ENCODE assay signal across 2 cellular contexts in the genomic region with DNA sequence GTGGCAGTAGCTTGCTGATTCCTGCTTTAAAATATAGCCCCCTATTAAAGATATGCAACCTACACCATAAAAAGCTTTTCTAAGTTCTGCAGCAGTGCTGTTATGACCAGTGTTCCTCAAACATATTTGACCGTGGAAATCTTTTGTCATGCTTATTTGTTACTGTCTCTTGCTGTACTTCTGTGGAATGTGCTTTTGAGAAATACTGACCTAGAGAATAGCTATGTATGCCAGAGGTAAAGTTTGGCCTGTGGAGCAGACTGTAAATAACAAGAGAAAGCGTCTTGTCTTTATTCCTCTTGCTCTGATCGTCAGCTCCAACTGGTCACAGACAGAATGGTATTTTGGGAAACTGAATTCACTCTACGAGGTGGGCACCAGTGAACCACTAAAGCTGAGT.
A peak's percentile ranks its signal among the peaks of the same experiment; 100 is the strongest.
TF ChIP-seq lines count a peak whose summit lies in the region.

No MANE protein-coding gene starts in this region.

TF ChIP-seq in SK-N-SH treated with all-trans-retinoic acid at 6 μM for 48 hours, 23 proteins besides CTCF, POLR2A, EP300 and RAD21:
- TF ChIP-seq, protein P1, sequence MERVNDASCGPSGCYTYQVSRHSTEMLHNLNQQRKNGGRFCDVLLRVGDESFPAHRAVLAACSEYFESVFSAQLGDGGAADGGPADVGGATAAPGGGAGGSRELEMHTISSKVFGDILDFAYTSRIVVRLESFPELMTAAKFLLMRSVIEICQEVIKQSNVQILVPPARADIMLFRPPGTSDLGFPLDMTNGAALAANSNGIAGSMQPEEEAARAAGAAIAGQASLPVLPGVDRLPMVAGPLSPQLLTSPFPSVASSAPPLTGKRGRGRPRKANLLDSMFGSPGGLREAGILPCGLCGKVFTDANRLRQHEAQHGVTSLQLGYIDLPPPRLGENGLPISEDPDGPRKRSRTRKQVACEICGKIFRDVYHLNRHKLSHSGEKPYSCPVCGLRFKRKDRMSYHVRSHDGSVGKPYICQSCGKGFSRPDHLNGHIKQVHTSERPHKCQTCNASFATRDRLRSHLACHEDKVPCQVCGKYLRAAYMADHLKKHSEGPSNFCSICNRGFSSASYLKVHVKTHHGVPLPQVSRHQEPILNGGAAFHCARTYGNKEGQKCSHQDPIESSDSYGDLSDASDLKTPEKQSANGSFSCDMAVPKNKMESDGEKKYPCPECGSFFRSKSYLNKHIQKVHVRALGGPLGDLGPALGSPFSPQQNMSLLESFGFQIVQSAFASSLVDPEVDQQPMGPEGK (CRISPR knock-in tag; IDR thresholded peaks at IDR 0.05; ENCODE audit: borderline replicate concordance), result no peak
- TF ChIP-seq ISL1 (CRISPR knock-in tag; IDR thresholded peaks at IDR 0.05) (0 out of 2 replicates have a peak, but pooled peaks have one; percentile 6), SNAI2 (CRISPR knock-in tag; IDR thresholded peaks at IDR 0.05) (no peak), ZNF70 (CRISPR knock-in tag; IDR thresholded peaks at IDR 0.05) (no peak), ZFP3 (CRISPR knock-in tag; IDR thresholded peaks at IDR 0.05) (no peak)
- TF ChIP-seq, protein P2, sequence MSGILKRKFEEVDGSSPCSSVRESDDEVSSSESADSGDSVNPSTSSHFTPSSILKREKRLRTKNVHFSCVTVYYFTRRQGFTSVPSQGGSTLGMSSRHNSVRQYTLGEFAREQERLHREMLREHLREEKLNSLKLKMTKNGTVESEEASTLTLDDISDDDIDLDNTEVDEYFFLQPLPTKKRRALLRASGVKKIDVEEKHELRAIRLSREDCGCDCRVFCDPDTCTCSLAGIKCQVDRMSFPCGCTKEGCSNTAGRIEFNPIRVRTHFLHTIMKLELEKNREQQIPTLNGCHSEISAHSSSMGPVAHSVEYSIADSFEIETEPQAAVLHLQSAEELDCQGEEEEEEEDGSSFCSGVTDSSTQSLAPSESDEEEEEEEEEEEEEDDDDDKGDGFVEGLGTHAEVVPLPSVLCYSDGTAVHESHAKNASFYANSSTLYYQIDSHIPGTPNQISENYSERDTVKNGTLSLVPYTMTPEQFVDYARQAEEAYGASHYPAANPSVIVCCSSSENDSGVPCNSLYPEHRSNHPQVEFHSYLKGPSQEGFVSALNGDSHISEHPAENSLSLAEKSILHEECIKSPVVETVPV (CRISPR knock-in tag; IDR thresholded peaks at IDR 0.05), result no peak
- TF ChIP-seq, protein P3, sequence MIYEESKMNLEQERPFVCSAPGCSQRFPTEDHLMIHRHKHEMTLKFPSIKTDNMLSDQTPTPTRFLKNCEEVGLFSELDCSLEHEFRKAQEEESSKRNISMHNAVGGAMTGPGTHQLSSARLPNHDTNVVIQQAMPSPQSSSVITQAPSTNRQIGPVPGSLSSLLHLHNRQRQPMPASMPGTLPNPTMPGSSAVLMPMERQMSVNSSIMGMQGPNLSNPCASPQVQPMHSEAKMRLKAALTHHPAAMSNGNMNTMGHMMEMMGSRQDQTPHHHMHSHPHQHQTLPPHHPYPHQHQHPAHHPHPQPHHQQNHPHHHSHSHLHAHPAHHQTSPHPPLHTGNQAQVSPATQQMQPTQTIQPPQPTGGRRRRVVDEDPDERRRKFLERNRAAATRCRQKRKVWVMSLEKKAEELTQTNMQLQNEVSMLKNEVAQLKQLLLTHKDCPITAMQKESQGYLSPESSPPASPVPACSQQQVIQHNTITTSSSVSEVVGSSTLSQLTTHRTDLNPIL (CRISPR knock-in tag; IDR thresholded peaks at IDR 0.05; ENCODE audit: low read depth), result no peak
TF ChIP-seq in SK-N-SH treated with all-trans-retinoic acid at 6 μM for 48 hours: peak in this region for 1.

TF ChIP-seq in SK-N-SH, 30 proteins besides CTCF, POLR2A, EP300 and RAD21 (continued from another document):
- TF ChIP-seq, protein P4, sequence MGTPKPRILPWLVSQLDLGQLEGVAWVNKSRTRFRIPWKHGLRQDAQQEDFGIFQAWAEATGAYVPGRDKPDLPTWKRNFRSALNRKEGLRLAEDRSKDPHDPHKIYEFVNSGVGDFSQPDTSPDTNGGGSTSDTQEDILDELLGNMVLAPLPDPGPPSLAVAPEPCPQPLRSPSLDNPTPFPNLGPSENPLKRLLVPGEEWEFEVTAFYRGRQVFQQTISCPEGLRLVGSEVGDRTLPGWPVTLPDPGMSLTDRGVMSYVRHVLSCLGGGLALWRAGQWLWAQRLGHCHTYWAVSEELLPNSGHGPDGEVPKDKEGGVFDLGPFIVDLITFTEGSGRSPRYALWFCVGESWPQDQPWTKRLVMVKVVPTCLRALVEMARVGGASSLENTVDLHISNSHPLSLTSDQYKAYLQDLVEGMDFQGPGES (IDR thresholded peaks at IDR 0.05; ENCODE audit: low read depth, low read length), result no peak
